ENCODE assay signal across 8 cellular contexts in genomic region chr20:31712564-31713311, GRCh38. TPM values are rescaled to one million over a fixed set of nuclear protein-coding genes. Genes with fewer than 3 reads are reported as not detected.
DNase-seq lines count a peak whose midpoint lies in the region; ATAC-seq and TF ChIP-seq lines count a peak whose summit lies in the region.

No MANE protein-coding gene starts in this region.

- TF ChIP-seq CTCF in breast epithelium (IDR thresholded peaks at IDR 0.05) = peak in 1 of 3 donors; percentile 13
- TF ChIP-seq CTCF in sigmoid colon (IDR thresholded peaks at IDR 0.05) = no peak

- TF ChIP-seq EP300 in sigmoid colon (IDR thresholded peaks at IDR 0.05) = peak; percentile 94 to 98 (median 96)

- H3K4me3 Mint-ChIP-seq in CD4-positive, CD25-positive, alpha-beta regulatory T cell = peak overlapping the region; percentile 51 to 74 (median 57)

- H3K36me3 Mint-ChIP-seq in CD4-positive, CD25-positive, alpha-beta regulatory T cell = peaks cover 40% of the 10 kb centered on the region

- intact Hi-C loops in breast epithelium (cut with DNase I; ENCODE audit: low total_unique reads) (no loop called here), sigmoid colon (cut with DNase I) (loop anchor here (2.0 kb wide), 1 partner anchor 42 kb away; no protein-coding TSS in a partner anchor)

- no peaks in the 10 kb centered on the region for H3K9me3 ChIP-seq in CD4-positive, CD25-positive, alpha-beta regulatory T cell (ENCODE audit: control insufficient read depth in 2 of 2, low read length in 2 of 2)
- H3K9me3 ChIP-seq in breast epithelium = no peaks in the 10 kb centered on the region
- no peaks in the 10 kb centered on the region for H3K9me3 ChIP-seq in sigmoid colon

- TF ChIP-seq POLR2A in breast epithelium (IDR thresholded peaks at IDR 0.05) (no peak), sigmoid colon (IDR thresholded peaks at IDR 0.05) (no peak)

- DNase-seq in CD4-positive, CD25-positive, alpha-beta regulatory T cell = no peak
- DNase-seq in LoVo (ENCODE audit: low spot score) (peak; percentile 94), breast epithelium (ENCODE audit: low spot score in 2 of 2) (peak; percentile 83 to 98), iPS-NIHi11 (ENCODE audit: low spot score) (peak; percentile 84), sigmoid colon (peak; percentile 97), NCI-H2107 treated with DMSO at 0.1 percent for 48 hours (lab: John Stamatoyannopoulos, UW; ENCODE audit: unreplicated experiment) (no peak), NCI-H510A (lab: John Stamatoyannopoulos, UW) (no peak)

- H3K9me3 Mint-ChIP-seq in CD4-positive, CD25-positive, alpha-beta regulatory T cell = no peaks in the 10 kb centered on the region

- peaks cover 21% of the 10 kb centered on the region for H3K36me3 ChIP-seq in CD4-positive, CD25-positive, alpha-beta regulatory T cell (ENCODE audit: control insufficient read depth, insufficient read depth, low read length)
- no peaks in the 10 kb centered on the region for H3K36me3 ChIP-seq in breast epithelium
- peaks cover 0 to 14% (median 3%) of the 10 kb centered on the region in 4 donors for H3K36me3 ChIP-seq in sigmoid colon

- peak overlapping the region; percentile 60 for H3K4me3 ChIP-seq in CD4-positive, CD25-positive, alpha-beta regulatory T cell (ENCODE audit: low read depth, low read length)
- H3K4me3 ChIP-seq in breast epithelium (peak overlapping the region in 2 of 3 donors; percentile 24 to 59), sigmoid colon (peak overlapping the region in 3 of 4 donors; percentile 11 to 30 (median 15))

- H3K4me1 ChIP-seq in CD4-positive, CD25-positive, alpha-beta regulatory T cell (ENCODE audit: control insufficient read depth, insufficient read depth, low read length, poor library complexity, severe bottlenecking) = peaks cover 80% of the 10 kb centered on the region
- H3K4me1 ChIP-seq in breast epithelium (peaks cover 24 to 77% of the 10 kb centered on the region in 2 donors), sigmoid colon (peaks cover 0 to 84% (median 76%) of the 10 kb centered on the region in 4 donors)

- no peak for ATAC-seq in CD4-positive, CD25-positive, alpha-beta regulatory T cell (ENCODE audit: low read depth in 2 of 2)
- ATAC-seq in GM19452 (IDR thresholded peaks at IDR 0.05; ENCODE audit: unreplicated experiment) = no peak

- H3K27ac ChIP-seq in CD4-positive, CD25-positive, alpha-beta regulatory T cell (ENCODE audit: insufficient read depth, low read length, poor library complexity, severe bottlenecking) = peak overlapping the region; percentile 62
- H3K27ac ChIP-seq in breast epithelium (peak overlapping the region; percentile 100), sigmoid colon (peak overlapping the region; percentile 80 to 99 (median 85))

- H3K4me1 Mint-ChIP-seq in CD4-positive, CD25-positive, alpha-beta regulatory T cell = peaks cover 29 to 96% (median 80%) of the 10 kb centered on the region in 4 donors

- 12 to 49% methylated on average over 8 of the region's 8 CpGs for WGBS in sigmoid colon, 2 donors

- H3K27me3 Mint-ChIP-seq in CD4-positive, CD25-positive, alpha-beta regulatory T cell = no peaks in the 10 kb centered on the region

- peak overlapping the region in 2 of 3 donors; percentile 84 to 92 for H3K27ac Mint-ChIP-seq in CD4-positive, CD25-positive, alpha-beta regulatory T cell

- H3K27me3 ChIP-seq in CD4-positive, CD25-positive, alpha-beta regulatory T cell (ENCODE audit: control insufficient read depth, insufficient read depth, low read length) = no peaks in the 10 kb centered on the region
- H3K27me3 ChIP-seq in breast epithelium (no peaks in the 10 kb centered on the region), sigmoid colon (no peaks in the 10 kb centered on the region)

RNA-seq across cellular contexts. Expression of gene BCL2L1, which starts 9.9 kb away (rescaled TPM):
- 38.1 TPM for total RNA-seq in CD4-positive, CD25-positive, alpha-beta regulatory T cell
- 10 to 100 TPM; 15.5 to 19.6 (median 17.3) TPM for polyA plus RNA-seq in CD4-positive, CD25-positive, alpha-beta regulatory T cell
- total RNA-seq in breast epithelium (100 to 1,000 TPM in 2 of 3 donors, 10 to 100 TPM in 1; 95.1 to 124 (median 117) TPM), sigmoid colon (10 to 100 TPM; 53.2 to 71.3 (median 55.7) TPM)
- polyA plus RNA-seq in sigmoid colon = 10 to 100 TPM; 76.1 to 94.8 (median 78.7) TPM

RNA-seq across cellular contexts. Expression of gene TPX2, which starts 26.4 kb away (rescaled TPM):
- 5.4 TPM for total RNA-seq in CD4-positive, CD25-positive, alpha-beta regulatory T cell
- polyA plus RNA-seq in CD4-positive, CD25-positive, alpha-beta regulatory T cell = 1 to 10 TPM; 3.1 to 6.3 (median 3.8) TPM
- total RNA-seq in breast epithelium (1 to 10 TPM in 1 of 3 donors, under 1 TPM in 2; 0.33 to 3.8 (median 0.73) TPM), sigmoid colon (1 to 10 TPM in 1 of 4 donors, under 1 TPM in 1, not detected in 2; 0.36 to 1.8 TPM)
- polyA plus RNA-seq in sigmoid colon = 10 to 100 TPM in 1 of 3 donors, 1 to 10 TPM in 2; 2.4 to 24.0 (median 4.9) TPM

Comparison
In these comparisons a context has a peak if more than half of its experiments do, and no peak if none do; other contexts are left out.
1. DNase-seq: peak in LoVo (single experiment), breast epithelium (2 of 2), iPS-NIHi11 (single experiment) and sigmoid colon (single experiment); none in CD4-positive, CD25-positive, alpha-beta regulatory T cell (0 of 3), NCI-H2107 treated with DMSO at 0.1 percent for 48 hours (single experiment) and NCI-H510A (single experiment).
2. Peak in every context shown above with its lines, with median percentiles within 50 percentile points of each other: H3K27ac ChIP-seq and H3K4me3 ChIP-seq.